Comparison of ENCODE assay signal across 8 cellular contexts in the genomic region with DNA sequence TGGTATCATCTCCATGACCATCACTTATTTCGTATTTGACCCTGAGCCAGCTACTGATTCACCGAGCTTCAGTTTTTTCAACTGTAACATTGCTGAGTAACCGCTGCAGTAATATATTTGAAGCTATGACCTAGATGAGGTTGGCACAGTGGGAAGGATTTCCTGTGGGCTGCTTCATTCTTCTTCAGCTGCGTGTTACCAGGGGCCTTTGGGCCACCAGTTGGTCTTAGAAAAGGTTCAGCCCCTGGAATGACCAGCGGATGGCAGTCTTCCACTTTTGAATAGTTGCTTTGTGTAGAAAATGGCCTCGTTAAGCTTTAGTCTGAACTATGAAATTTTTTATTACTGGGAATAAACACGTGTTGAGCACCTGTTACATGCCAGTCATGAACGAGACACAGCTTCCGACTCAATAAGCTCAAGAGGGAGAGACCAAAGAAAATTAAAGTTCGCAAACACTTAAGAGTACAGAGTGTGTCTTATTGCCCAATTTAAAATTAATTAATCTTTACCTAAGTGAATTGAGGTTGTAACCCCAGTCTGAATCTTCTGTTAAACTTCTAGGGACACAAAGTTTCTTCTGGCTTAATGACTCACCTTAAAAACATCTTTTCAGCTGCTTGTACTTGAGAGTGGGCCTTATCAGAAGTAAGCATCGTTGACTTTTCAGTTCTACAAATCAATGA. TPM values are rescaled to one million over a fixed set of nuclear protein-coding genes. Genes with fewer than 3 reads are reported as not detected.
DNase-seq lines count a peak whose midpoint lies in the region; ATAC-seq, FAIRE-seq and TF ChIP-seq lines count a peak whose summit lies in the region.

No MANE protein-coding gene starts in this region.

- TF ChIP-seq CTCF in keratinocyte (optimal IDR thresholded peaks at IDR 0.05 in 1 of 3, IDR thresholded peaks at IDR 0.05 in 1 of 3, conservative IDR thresholded peaks at IDR 0.05 in 1 of 3; ENCODE audit: extremely low read depth in 1 of 3, insufficient read depth in 2 of 3, low read length in 3 of 3) (peak; percentile 9 to 30 (median 28)), uterus (IDR thresholded peaks at IDR 0.05) (peak in 1 of 4 experiments; percentile 22)

- POLR2A ChIA-PET in activated CD4-positive, alpha-beta memory T cell treated with anti-CD3 and anti-CD28 coated beads, Interleukin-2, amount 10 ng/mL, durations not matched to agents 7 days and 5 days (lab: Charles Lee): interaction anchor here (1.2 kb wide), 1 partner anchor 28 kb away, joined by 4 read pairs; no protein-coding TSS in a partner anchor

- in situ Hi-C loops in KBM-7 (cut with MboI; ENCODE audit: low pct_unique_long_range_greater_than_20kb, low sequenced_read_pairs): no loop called here

- no peak overlapping the region for H3K4me3 ChIP-seq in keratinocyte (ENCODE audit: control insufficient read depth in 2 of 3, extremely low read depth in 1 of 3, insufficient read depth in 2 of 3, low read depth in 1 of 3, low read length in 3 of 3)
- no peak overlapping the region for H3K4me3 ChIP-seq in uterus

- H3K79me2 ChIP-seq in keratinocyte (ENCODE audit: control insufficient read depth, insufficient read depth, low read length): no peaks in the 10 kb centered on the region

- no peaks in the 10 kb centered on the region for H3K9me3 Mint-ChIP-seq in activated CD4-positive, alpha-beta memory T cell treated with anti-CD3 and anti-CD28 coated beads, Interleukin-2, amount 10 ng/mL, durations not matched to agents 7 days and 5 days

- no peak overlapping the region for H3K9ac ChIP-seq in keratinocyte (ENCODE audit: control insufficient read depth, extremely low read depth, insufficient read depth, low read length)

- ATAC-seq in HG02884 (IDR thresholded peaks at IDR 0.05; ENCODE audit: unreplicated experiment): no peak

- intact Hi-C loops in uterus (cut with DNase I; ENCODE audit: low total_unique reads): no loop called here

- peaks cover 20% of the 10 kb centered on the region for H3K4me1 ChIP-seq in keratinocyte (ENCODE audit: control insufficient read depth, extremely low read depth, insufficient read depth, low read length)
- H3K4me1 ChIP-seq in uterus: no peaks in the 10 kb centered on the region

- no peaks in the 10 kb centered on the region for H4K20me1 ChIP-seq in keratinocyte (ENCODE audit: control insufficient read depth, extremely low read depth, insufficient read depth, low read length)

- H3K36me3 ChIP-seq in keratinocyte (ENCODE audit: control insufficient read depth in 2 of 2, extremely low read depth in 1 of 2, insufficient read depth in 2 of 2, low read length in 2 of 2) (peaks cover 13 to 20% of the 10 kb centered on the region in 2 experiments), uterus (no peaks in the 10 kb centered on the region)

- H3K27ac Mint-ChIP-seq in activated CD4-positive, alpha-beta memory T cell treated with anti-CD3 and anti-CD28 coated beads, Interleukin-2, amount 10 ng/mL, durations not matched to agents 7 days and 5 days: no peak overlapping the region

- H3K9me3 ChIP-seq in keratinocyte (ENCODE audit: control insufficient read depth, low read depth, low read length) (no peaks in the 10 kb centered on the region), uterus (no peaks in the 10 kb centered on the region)

- H2AFZ ChIP-seq in keratinocyte (ENCODE audit: control insufficient read depth, low read length): no peak overlapping the region

- peaks cover 13% of the 10 kb centered on the region for H3K27me3 Mint-ChIP-seq in activated CD4-positive, alpha-beta memory T cell treated with anti-CD3 and anti-CD28 coated beads, Interleukin-2, amount 10 ng/mL, durations not matched to agents 7 days and 5 days

- TF ChIP-seq POLR2A in uterus (IDR thresholded peaks at IDR 0.05): no peak

- H3K36me3 Mint-ChIP-seq in activated CD4-positive, alpha-beta memory T cell treated with anti-CD3 and anti-CD28 coated beads, Interleukin-2, amount 10 ng/mL, durations not matched to agents 7 days and 5 days (ENCODE audit: low read depth): no peaks in the 10 kb centered on the region

- H3K27me3 ChIP-seq in keratinocyte (ENCODE audit: control insufficient read depth, extremely low read depth, insufficient read depth, low read length) (no peaks in the 10 kb centered on the region), uterus (no peaks in the 10 kb centered on the region)

- H3K27ac ChIP-seq in keratinocyte (ENCODE audit: control insufficient read depth, insufficient read depth, low read length) (no peak overlapping the region), uterus (peak overlapping the region in 1 of 2 donors; percentile 41)

- dilution Hi-C loops in keratinocyte (cut with MboI; ENCODE audit: extremely low pct_ligation_motif_present, low sequenced_read_pairs): no loop called here

- CTCF ChIA-PET in activated CD4-positive, alpha-beta memory T cell treated with anti-CD3 and anti-CD28 coated beads, Interleukin-2, amount 10 ng/mL, durations not matched to agents 7 days and 5 days (lab: Charles Lee): interaction anchor here (0.7 to 3.8 kb wide), 8 partner anchors 9 to 403 kb away, joined by 3 to 26 read pairs (median 10); no protein-coding TSS in a partner anchor

- H3K4me1 Mint-ChIP-seq in activated CD4-positive, alpha-beta memory T cell treated with anti-CD3 and anti-CD28 coated beads, Interleukin-2, amount 10 ng/mL, durations not matched to agents 7 days and 5 days: peaks cover 8% of the 10 kb centered on the region

- DNase-seq in NCI-H146 (lab: John Stamatoyannopoulos, UW) (peak; percentile 27), NCI-H146 treated with DMSO at 0.1 percent for 48 hours (lab: John Stamatoyannopoulos, UW; ENCODE audit: unreplicated experiment) (no peak), KBM-7 (peak; percentile 62), keratinocyte (ENCODE audit: low read depth, low spot score) (no peak), uterus (no peak), germinal center (ENCODE audit: low spot score) (no peak)
- DNase-seq in activated CD4-positive, alpha-beta memory T cell treated with anti-CD3 and anti-CD28 coated beads, Interleukin-2, amount 10 ng/mL, durations not matched to agents 7 days and 5 days: peak; percentile 38

- no peak overlapping the region for H3K4me2 ChIP-seq in keratinocyte (ENCODE audit: control insufficient read depth, extremely low read depth, insufficient read depth, low read depth, low read length)

- FAIRE-seq in keratinocyte (lab: Jason Lieb, UNC): no peak

- no peak overlapping the region for H3K4me3 Mint-ChIP-seq in activated CD4-positive, alpha-beta memory T cell treated with anti-CD3 and anti-CD28 coated beads, Interleukin-2, amount 10 ng/mL, durations not matched to agents 7 days and 5 days

- H3K9me1 ChIP-seq in keratinocyte (ENCODE audit: control insufficient read depth, extremely low read depth, insufficient read depth, low read length): no peaks in the 10 kb centered on the region

RNA-seq across cellular contexts. Expression of a gene that starts 57.6 kb away (rescaled TPM):
- total RNA-seq in activated CD4-positive, alpha-beta memory T cell treated with anti-CD3 and anti-CD28 coated beads, Interleukin-2, amount 10 ng/mL, durations not matched to agents 7 days and 5 days: not detected
- 0.18 to 0.46 TPM (median 0.18 TPM) in 3 replicates for polyA plus RNA-seq in keratinocyte
- polyA plus RNA-seq in keratinocyte (2011; ENCODE audit: low read depth): not detected
- polyA plus RNA-seq in keratinocyte (2011; cell fraction: cytosol; rRNA removed): 0.04 TPM in 1 of 2 replicates, not detected in the other
- 1.3 and 1.9 TPM in 2 replicates for polyA plus RNA-seq in keratinocyte (2011; cell fraction: nucleus; rRNA removed)
- polyA plus RNA-seq in keratinocyte (2012; ENCODE audit: low replicate concordance): 0.17 and 0.23 TPM in 2 replicates
- 0.26 to 0.54 TPM in 2 of 3 replicates, not detected in the other for polyA minus RNA-seq in keratinocyte
- polyA minus RNA-seq in keratinocyte (2011; cell fraction: cytosol; rRNA and poly(A)+ RNA removed): not detected
- 1.5 and 6.1 TPM in 2 replicates for polyA minus RNA-seq in keratinocyte (2011; cell fraction: nucleus; rRNA and poly(A)+ RNA removed)
- total RNA-seq in uterus: under 1 TPM in 1 of 4 donors, not detected in 3; 0.41 TPM

Comparison
In these comparisons a context has a peak if more than half of its experiments do, and no peak if none do; other contexts are left out.
1. DNase-seq: peak in NCI-H146 (single experiment), KBM-7 (single experiment) and activated CD4-positive, alpha-beta memory T cell treated with anti-CD3 and anti-CD28 coated beads, Interleukin-2, amount 10 ng/mL, durations not matched to agents 7 days and 5 days (single experiment); none in NCI-H146 treated with DMSO at 0.1 percent for 48 hours (single experiment), keratinocyte (single experiment), uterus (0 of 2) and germinal center (single experiment).